8 cellular contexts compared by ENCODE assay signal in the genomic region with DNA sequence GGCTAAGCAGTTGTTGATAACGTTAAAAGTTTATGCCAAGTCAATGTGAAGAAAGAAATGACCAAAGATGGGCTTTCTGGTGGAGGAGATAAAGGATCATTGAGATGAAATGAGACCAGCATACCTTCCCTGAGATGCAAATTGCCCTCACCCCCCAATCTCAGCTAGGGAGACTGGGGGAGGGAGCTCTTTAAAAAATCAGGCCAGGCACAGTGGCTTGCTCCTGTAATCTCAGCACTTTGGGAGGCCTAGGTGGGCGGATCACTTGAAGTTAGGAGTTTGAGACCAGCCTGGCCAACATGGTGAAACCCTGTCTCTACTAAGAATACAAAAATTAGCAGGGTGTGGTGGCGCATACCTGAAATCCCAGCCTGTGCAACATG. TPM values are rescaled to one million over a fixed set of nuclear protein-coding genes. Genes with fewer than 3 reads are reported as not detected.
DNase-seq lines count a peak whose midpoint lies in the region; ATAC-seq and TF ChIP-seq lines count a peak whose summit lies in the region.

No MANE protein-coding gene starts in this region.

- no peaks in the 10 kb centered on the region for H3K9me2 ChIP-seq in HCT116 (ENCODE audit: insufficient read depth)

- no peaks in the 10 kb centered on the region for H3K27me3 Mint-ChIP-seq in naive thymus-derived CD4-positive, alpha-beta T cell

- H3K9me3 ChIP-seq in HCT116 (ENCODE audit: control insufficient read depth in 1 of 2, insufficient read depth in 1 of 2, low read depth in 1 of 2, low read length in 2 of 2) (no peaks in the 10 kb centered on the region), Panc1 (ENCODE audit: control insufficient read depth, insufficient read depth, low read depth, low read length) (no peaks in the 10 kb centered on the region)
- no peaks in the 10 kb centered on the region for H3K9me3 ChIP-seq in naive thymus-derived CD4-positive, alpha-beta T cell (ENCODE audit: control insufficient read depth in 2 of 3, low read length in 3 of 3)

- intact Hi-C loops in HCT116 (cut with micrococcal nuclease) = no loop called here
- intact Hi-C loops in Panc1 (cut with micrococcal nuclease; ENCODE audit: unreplicated experiment) = no loop called here
- intact Hi-C loops in naive thymus-derived CD4-positive, alpha-beta T cell (cut with micrococcal nuclease) = no loop called here

- no peak overlapping the region for H3K9ac ChIP-seq in HCT116 (ENCODE audit: low read length)

- in situ Hi-C loops in Panc1 (cut with HindIII; ENCODE audit: low pct_unique_long_range_greater_than_20kb, low sequenced_read_pairs) = no loop called here

- CTCF ChIA-PET in HCT116 (lab: Charles Lee) = interaction anchor here (5.0 kb wide), 1 partner anchor 14 kb away, joined by 39 read pairs; no protein-coding TSS in a partner anchor
- CTCF ChIA-PET in Panc1 (lab: Charles Lee) = no interaction called here
- CTCF ChIA-PET in naive thymus-derived CD4-positive, alpha-beta T cell (lab: Charles Lee) = interaction anchor here (0.7 to 5.5 kb wide), 8 partner anchors 14 to 291 kb away, joined by 3 to 44 read pairs (median 3); no protein-coding TSS in a partner anchor

- RAD21 ChIA-PET in HCT116 (lab: Charles Lee; ENCODE audit: low non-redundant PET in 1 of 2, low total read pairs in 2 of 2, uncharacterized antibody in 2 of 2, unreplicated experiment in 2 of 2) = no interaction called here

- peaks cover 19 to 93% of the 10 kb centered on the region in 2 experiments for H3K4me1 ChIP-seq in HCT116 (ENCODE audit: control insufficient read depth in 1 of 2, insufficient read depth in 2 of 2, low read length in 2 of 2)
- 0 out of 2 replicates have a peak, but pooled peaks cover 8% of the 10 kb centered on the region for H3K4me1 ChIP-seq in Panc1 (ENCODE audit: control insufficient read depth, insufficient read depth, low read length)
- H3K4me1 ChIP-seq in naive thymus-derived CD4-positive, alpha-beta T cell (ENCODE audit: control insufficient read depth in 2 of 2, insufficient read depth in 2 of 2, low read length in 2 of 2) = peaks cover 21% of the 10 kb centered on the region in 2 donors

- TF ChIP-seq POLR2A in HCT116 (IDR thresholded peaks at IDR 0.05; ENCODE audit: borderline replicate concordance, extremely low read depth, insufficient read depth, insufficient read length) = no peak

- no peaks in the 10 kb centered on the region for H3K27me3 ChIP-seq in HCT116 (ENCODE audit: insufficient read depth, low read length)
- no peaks in the 10 kb centered on the region for H3K27me3 ChIP-seq in Panc1 (ENCODE audit: control insufficient read depth, insufficient read depth, low read length)
- H3K27me3 ChIP-seq in naive thymus-derived CD4-positive, alpha-beta T cell (ENCODE audit: control insufficient read depth in 2 of 2, insufficient read depth in 2 of 2, low read length in 2 of 2) = no peaks in the 10 kb centered on the region

- H3K27ac Mint-ChIP-seq in naive thymus-derived CD4-positive, alpha-beta T cell = peak overlapping the region; percentile 88 to 100 (median 98)

- POLR2A ChIA-PET in HCT116 (lab: Charles Lee) = interaction anchor here (1.1 kb wide), 1 partner anchor 19 kb away, joined by 4 read pairs; no protein-coding TSS in a partner anchor
- POLR2A ChIA-PET in Panc1 (lab: Charles Lee) = no interaction called here
- POLR2A ChIA-PET in naive thymus-derived CD4-positive, alpha-beta T cell (lab: Charles Lee) = interaction anchor here (0.6 to 11.5 kb wide), 11 partner anchors 10 to 630 kb away, joined by 3 to 112 read pairs (median 6); partner anchors contain the start of genes KCMF1, TMSB10 and TRABD2A

- 0 out of 2 replicates have a peak overlapping the region, but pooled peaks have one; percentile 26 for H3K4me2 ChIP-seq in HCT116 (ENCODE audit: low read length)

- no peaks in the 10 kb centered on the region for H3K36me3 ChIP-seq in HCT116 (ENCODE audit: control insufficient read depth in 1 of 2, insufficient read depth in 2 of 2, low read length in 2 of 2)
- H3K36me3 ChIP-seq in Panc1 (ENCODE audit: control insufficient read depth, insufficient read depth, low read length) = no peaks in the 10 kb centered on the region
- no peaks in the 10 kb centered on the region for H3K36me3 ChIP-seq in naive thymus-derived CD4-positive, alpha-beta T cell (ENCODE audit: control insufficient read depth in 2 of 3, insufficient read depth in 3 of 3, low read length in 3 of 3)

- ATAC-seq in GM18517 (IDR thresholded peaks at IDR 0.05; ENCODE audit: unreplicated experiment) = peak; percentile 3
- ATAC-seq in HCT116 = no peak
- no peak for ATAC-seq in Panc1
- ATAC-seq in naive thymus-derived CD4-positive, alpha-beta T cell = no peak

- H3K36me3 Mint-ChIP-seq in naive thymus-derived CD4-positive, alpha-beta T cell = peaks cover 0 to 34% (median 3%) of the 10 kb centered on the region in 5 donors

- DNase-seq in HCT116 (ENCODE audit: low read depth, low spot score) = no peak
- DNase-seq in Panc1 (ENCODE audit: low read depth, low spot score) = no peak
- no peak for DNase-seq in naive thymus-derived CD4-positive, alpha-beta T cell
- DNase-seq in AML-193 (lab: John Stamatoyannopoulos, UW) = no peak
- DNase-seq in EL = no peak
- no peak for DNase-seq in foreskin melanocyte
- DNase-seq in stimulated activated naive CD4-positive, alpha-beta T cell treated with Interleukin-2 at 50 U/mL for 16 hours (lab: John Stamatoyannopoulos, UW) = no peak

- H4K20me1 ChIP-seq in HCT116 (ENCODE audit: insufficient read depth) = no peaks in the 10 kb centered on the region

- BruUV-seq in HCT116 (replicated peaks; lab: Mats Ljungman, UMichigan) (no TSS peak), Panc1 (replicated peaks; lab: Mats Ljungman, UMichigan) (no TSS peak)

- H2AFZ ChIP-seq in HCT116 (ENCODE audit: low read depth, low read length, poor library complexity, severe bottlenecking) = no peak overlapping the region

- H3K79me2 ChIP-seq in HCT116 (ENCODE audit: insufficient read depth, low read length) = no peaks in the 10 kb centered on the region

- peaks cover 0 to under 1% (median 0%) of the 10 kb centered on the region in 11 donors for H3K9me3 Mint-ChIP-seq in naive thymus-derived CD4-positive, alpha-beta T cell

- TF ChIP-seq RAD21 in HCT116 (IDR thresholded peaks at IDR 0.05; ENCODE audit: low read depth) = no peak

- TF ChIP-seq CTCF in HCT116 (IDR thresholded peaks at IDR 0.05 in 2 of 3, conservative IDR thresholded peaks at IDR 0.05 in 1 of 3; ENCODE audit: borderline replicate concordance in 1 of 3, insufficient read depth in 1 of 3, low read depth in 2 of 3, low read length in 2 of 3) = no peak
- no peak for TF ChIP-seq CTCF in Panc1 (IDR thresholded peaks at IDR 0.05)

- peak overlapping the region; percentile 66 to 90 (median 82) for H3K4me3 Mint-ChIP-seq in naive thymus-derived CD4-positive, alpha-beta T cell

- no peak overlapping the region for H3K27ac ChIP-seq in HCT116 (ENCODE audit: low read depth, low read length)
- peak overlapping the region; percentile 67 for H3K27ac ChIP-seq in Panc1 (ENCODE audit: low read length)
- H3K27ac ChIP-seq in naive thymus-derived CD4-positive, alpha-beta T cell (ENCODE audit: low read depth, low read length) = peak overlapping the region; percentile 72

- peaks cover 23 to 74% (median 39%) of the 10 kb centered on the region in 7 donors for H3K4me1 Mint-ChIP-seq in naive thymus-derived CD4-positive, alpha-beta T cell

- no peak overlapping the region for H3K4me3 ChIP-seq in HCT116 (replicated peaks in 1 of 2; ENCODE audit: low read depth in 1 of 2, low read length in 2 of 2)
- H3K4me3 ChIP-seq in Panc1 (ENCODE audit: low read depth in 2 of 2, low read length in 2 of 2) = no peak overlapping the region
- peak overlapping the region; percentile 29 for H3K4me3 ChIP-seq in naive thymus-derived CD4-positive, alpha-beta T cell (ENCODE audit: low read length)

TF ChIP-seq in HCT116, 20 proteins besides CTCF, POLR2A, EP300 and RAD21 (continues in another document):
- TF ChIP-seq EGR1 (IDR thresholded peaks at IDR 0.05; ENCODE audit: low read depth) = no peak
- TF ChIP-seq, protein P1, sequence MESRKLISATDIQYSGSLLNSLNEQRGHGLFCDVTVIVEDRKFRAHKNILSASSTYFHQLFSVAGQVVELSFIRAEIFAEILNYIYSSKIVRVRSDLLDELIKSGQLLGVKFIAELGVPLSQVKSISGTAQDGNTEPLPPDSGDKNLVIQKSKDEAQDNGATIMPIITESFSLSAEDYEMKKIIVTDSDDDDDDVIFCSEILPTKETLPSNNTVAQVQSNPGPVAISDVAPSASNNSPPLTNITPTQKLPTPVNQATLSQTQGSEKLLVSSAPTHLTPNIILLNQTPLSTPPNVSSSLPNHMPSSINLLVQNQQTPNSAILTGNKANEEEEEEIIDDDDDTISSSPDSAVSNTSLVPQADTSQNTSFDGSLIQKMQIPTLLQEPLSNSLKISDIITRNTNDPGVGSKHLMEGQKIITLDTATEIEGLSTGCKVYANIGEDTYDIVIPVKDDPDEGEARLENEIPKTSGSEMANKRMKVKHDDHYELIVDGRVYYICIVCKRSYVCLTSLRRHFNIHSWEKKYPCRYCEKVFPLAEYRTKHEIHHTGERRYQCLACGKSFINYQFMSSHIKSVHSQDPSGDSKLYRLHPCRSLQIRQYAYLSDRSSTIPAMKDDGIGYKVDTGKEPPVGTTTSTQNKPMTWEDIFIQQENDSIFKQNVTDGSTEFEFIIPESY (IDR thresholded peaks at IDR 0.05; ENCODE audit: extremely low read depth, insufficient replicate concordance, low read length) = no peak
- TF ChIP-seq EZH2 (IDR thresholded peaks at IDR 0.05) = no peak
- no peak for TF ChIP-seq YY1 (IDR thresholded peaks at IDR 0.05; ENCODE audit: extremely low read depth, insufficient replicate concordance, low read depth, low read length)
- TF ChIP-seq JUND (IDR thresholded peaks at IDR 0.05) = no peak
- no peak for TF ChIP-seq CBX3 (IDR thresholded peaks at IDR 0.05; ENCODE audit: low read depth)
- no peak for TF ChIP-seq CEBPB (IDR thresholded peaks at IDR 0.05; ENCODE audit: low read depth)

RNA-seq across cellular contexts. Expression of gene KCMF1, which starts 30.9 kb away (rescaled TPM):
- total RNA-seq in HCT116 (2021; ENCODE audit: unreplicated experiment) = 119 TPM
- 127 and 128 TPM in 2 replicates for polyA plus RNA-seq in HCT116 (2012)
- total RNA-seq in Panc1 (2021; ENCODE audit: unreplicated experiment) = 163 TPM
- 73.4 TPM for polyA plus RNA-seq in Panc1 (2012; ENCODE audit: insufficient read length)
- total RNA-seq in naive thymus-derived CD4-positive, alpha-beta T cell = 10 to 100 TPM; 57.7 to 81.3 (median 60.8) TPM
- 10 to 100 TPM; 15.6 to 20.2 TPM for polyA plus RNA-seq in naive thymus-derived CD4-positive, alpha-beta T cell

RNA-seq across cellular contexts. Expression of gene TMSB10, which starts 34.6 kb away (rescaled TPM):
- 2,677 TPM for total RNA-seq in HCT116 (2021; ENCODE audit: unreplicated experiment)
- 4,398 and 5,903 TPM in 2 replicates for polyA plus RNA-seq in HCT116 (2012)
- 1,916 TPM for total RNA-seq in Panc1 (2021; ENCODE audit: unreplicated experiment)
- polyA plus RNA-seq in Panc1 (2012; ENCODE audit: insufficient read length) = 3,818 TPM
- 1,000 to 10,000 TPM; 1,492 to 5,756 (median 1,578) TPM for total RNA-seq in naive thymus-derived CD4-positive, alpha-beta T cell
- polyA plus RNA-seq in naive thymus-derived CD4-positive, alpha-beta T cell = 1,000 to 10,000 TPM; 6,721 to 8,256 TPM

RNA-seq across cellular contexts. Expression of gene TRABD2A, which starts 59.2 kb away (rescaled TPM):
- total RNA-seq in HCT116 (2021; ENCODE audit: unreplicated experiment) (4.6 TPM), Panc1 (2021; ENCODE audit: unreplicated experiment) (1.7 TPM)
- polyA plus RNA-seq in HCT116 (2012) = 3.1 and 4.9 TPM in 2 replicates
- 0.73 TPM for polyA plus RNA-seq in Panc1 (2012; ENCODE audit: insufficient read length)
- 100 to 1,000 TPM in 4 of 5 experiments, 10 to 100 TPM in 1; 75.0 to 288 (median 182) TPM for total RNA-seq in naive thymus-derived CD4-positive, alpha-beta T cell
- 100 to 1,000 TPM; 119 to 204 TPM for polyA plus RNA-seq in naive thymus-derived CD4-positive, alpha-beta T cell

Comparison
In these comparisons a context has a peak if more than half of its experiments do, and no peak if none do; other contexts are left out.
1. RNA of gene TRABD2A, which starts 59.2 kb away (total RNA-seq): 75.0 to 288 TPM in naive thymus-derived CD4-positive, alpha-beta T cell; 4.6 TPM in HCT116 (single experiment) and 1.7 TPM in Panc1 (single experiment); every median in the first group is over 10 times any median in the second.